3 cellular contexts compared by ENCODE assay signal in the genomic region with DNA sequence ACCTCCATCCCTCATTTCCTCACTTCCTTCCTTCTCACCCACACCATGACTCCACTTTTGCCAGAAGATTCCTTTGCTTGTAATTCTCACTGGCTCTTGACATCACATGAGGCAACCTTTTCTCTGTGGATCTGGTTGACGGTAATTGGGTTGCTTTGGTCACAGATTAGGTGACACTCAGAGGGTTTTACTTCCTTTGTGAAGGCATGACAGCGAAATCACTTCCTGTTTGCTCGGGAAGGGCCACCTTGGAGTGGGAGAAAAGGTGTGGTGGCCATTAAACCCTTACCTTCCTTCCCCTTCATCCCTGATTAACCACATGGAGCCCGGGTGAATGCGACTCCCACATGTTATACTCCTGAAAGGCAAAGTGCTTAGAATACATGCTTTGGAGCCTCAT.
A peak's percentile ranks its signal among the peaks of the same experiment; 100 is the strongest.
TF ChIP-seq lines count a peak whose summit lies in the region.

No MANE protein-coding gene starts in this region.

TF ChIP-seq in IMR-90, 13 proteins besides CTCF, POLR2A, EP300 and RAD21:
- TF ChIP-seq USF2 (IDR thresholded peaks at IDR 0.05; ENCODE audit: low read depth, low read length) = no peak
- no peak for TF ChIP-seq CHD1 (IDR thresholded peaks at IDR 0.05; ENCODE audit: low read depth, low read length)
- TF ChIP-seq RFX5 (IDR thresholded peaks at IDR 0.05; ENCODE audit: low read depth, low read length) = no peak
- TF ChIP-seq SMC3 (IDR thresholded peaks at IDR 0.05; ENCODE audit: low read depth, low read length) = no peak
- no peak for TF ChIP-seq BHLHE40 (IDR thresholded peaks at IDR 0.05; ENCODE audit: low read depth, low read length)
- TF ChIP-seq MAFK (IDR thresholded peaks at IDR 0.05; ENCODE audit: low read depth, low read length) = no peak
- no peak for TF ChIP-seq MXI1 (IDR thresholded peaks at IDR 0.05; ENCODE audit: borderline replicate concordance, low read depth, low read length)
- TF ChIP-seq RCOR1 (IDR thresholded peaks at IDR 0.05; ENCODE audit: insufficient replicate concordance, low read length) = no peak
- TF ChIP-seq NFE2L2 (IDR thresholded peaks at IDR 0.05; ENCODE audit: low read depth, low read length) = no peak
- TF ChIP-seq FOS (IDR thresholded peaks at IDR 0.05; ENCODE audit: low read depth, low read length) = no peak
- no peak for TF ChIP-seq CEBPB (IDR thresholded peaks at IDR 0.05; ENCODE audit: low read depth, low read length)
- no peak for TF ChIP-seq MAZ (IDR thresholded peaks at IDR 0.05; ENCODE audit: borderline replicate concordance, low read depth, low read length)

TF ChIP-seq in K562, 482 proteins besides CTCF, POLR2A, EP300 and RAD21:
- TF ChIP-seq ZBTB40 (IDR thresholded peaks at IDR 0.05) (peak; percentile 56; the same call in 1 of the 2 replicates), ZBTB40 (CRISPR knock-in tag; IDR thresholded peaks at IDR 0.05) (no peak), GABPA (tag; conservative IDR thresholded peaks at IDR 0.05; ENCODE audit: low read depth) (peak; percentile 47; the same call in 1 of the 2 replicates), FOXK1 (CRISPR knock-in tag; IDR thresholded peaks at IDR 0.05; ENCODE audit: borderline replicate concordance) (no peak), NR2C2 (CRISPR knock-in tag; IDR thresholded peaks at IDR 0.05) (no peak), NR2C2 (tag; IDR thresholded peaks at IDR 0.05) (peak; percentile 71), NR2C1 (IDR thresholded peaks at IDR 0.05) (peak; percentile 76), NR2C1 (tag; IDR thresholded peaks at IDR 0.05) (peak; percentile 85)
- TF ChIP-seq, protein P1, sequence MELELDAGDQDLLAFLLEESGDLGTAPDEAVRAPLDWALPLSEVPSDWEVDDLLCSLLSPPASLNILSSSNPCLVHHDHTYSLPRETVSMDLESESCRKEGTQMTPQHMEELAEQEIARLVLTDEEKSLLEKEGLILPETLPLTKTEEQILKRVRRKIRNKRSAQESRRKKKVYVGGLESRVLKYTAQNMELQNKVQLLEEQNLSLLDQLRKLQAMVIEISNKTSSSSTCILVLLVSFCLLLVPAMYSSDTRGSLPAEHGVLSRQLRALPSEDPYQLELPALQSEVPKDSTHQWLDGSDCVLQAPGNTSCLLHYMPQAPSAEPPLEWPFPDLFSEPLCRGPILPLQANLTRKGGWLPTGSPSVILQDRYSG (tag; conservative IDR thresholded peaks at IDR 0.05; ENCODE audit: low read depth) = no peak

TF ChIP-seq in neural cell, 6 proteins besides CTCF, POLR2A, EP300 and RAD21:
- no peak for TF ChIP-seq MXI1 (conservative IDR thresholded peaks at IDR 0.05; ENCODE audit: poor library complexity, severe bottlenecking)
- TF ChIP-seq EZH2 (IDR thresholded peaks at IDR 0.05; ENCODE audit: borderline replicate concordance, insufficient read depth, low read length, poor library complexity, severe bottlenecking) = no peak
- no peak for TF ChIP-seq SMC3 (conservative IDR thresholded peaks at IDR 0.05; ENCODE audit: poor library complexity)
- TF ChIP-seq POLR2AphosphoS5 (IDR thresholded peaks at IDR 0.05) = no peak
- no peak for TF ChIP-seq REST (IDR thresholded peaks at IDR 0.05; ENCODE audit: borderline replicate concordance)
- TF ChIP-seq TAF1 (IDR thresholded peaks at IDR 0.05; ENCODE audit: low read depth) = no peak
